In genomic region chr4:38889143-38889542, GRCh38 we compare ENCODE assay signal across 7 cellular contexts. TPM values are rescaled to one million over a fixed set of nuclear protein-coding genes. Genes with fewer than 3 reads are reported as not detected.
DNase-seq lines count a peak whose midpoint lies in the region; ATAC-seq and TF ChIP-seq lines count a peak whose summit lies in the region.

No MANE protein-coding gene starts in this region.

- DNase-seq in PC-9 (peak in 1 of 2 experiments; percentile 83), fibroblast of gingiva (ENCODE audit: low read depth) (peak; percentile 74), NCI-H2081 (lab: John Stamatoyannopoulos, UW) (no peak), neural progenitor cell (ENCODE audit: low spot score) (no peak), GOT3 (lab: John Stamatoyannopoulos, UW) (no peak)

- no peaks in the 10 kb centered on the region for H3K27me3 Mint-ChIP-seq in neural progenitor cell (ENCODE audit: insufficient read depth, low read depth)

- H3K36me3 Mint-ChIP-seq in neural progenitor cell = peaks cover 1% of the 10 kb centered on the region

- H3K9me3 Mint-ChIP-seq in neural progenitor cell = peaks cover 2% of the 10 kb centered on the region

- no peaks in the 10 kb centered on the region for H3K36me3 ChIP-seq in PC-9 (ENCODE audit: low read depth)
- peaks cover 6 to 14% (median 7%) of the 10 kb centered on the region in 3 donors for H3K36me3 ChIP-seq in skeletal muscle tissue (ENCODE audit: control insufficient read depth in 3 of 3, insufficient read depth in 3 of 3, low read length in 3 of 3)
- H3K36me3 ChIP-seq in neural progenitor cell = no peaks in the 10 kb centered on the region

- no peak overlapping the region for H2AFZ ChIP-seq in PC-9
- H2AFZ ChIP-seq in neural progenitor cell (replicated peaks) = no peak overlapping the region

- CTCF ChIA-PET in PC-9 (lab: Charles Lee) = interaction anchor here (0.6 to 0.7 kb wide), 2 partner anchors 18 to 132 kb away, joined by 5 to 8 read pairs; no protein-coding TSS in a partner anchor

- H3K4me3 ChIP-seq in PC-9 (no peak overlapping the region), skeletal muscle tissue (ENCODE audit: low read length in 3 of 3) (no peak overlapping the region), neural progenitor cell (no peak overlapping the region)

- TF ChIP-seq CTCF in PC-9 (conservative IDR thresholded peaks at IDR 0.05) = no peak
- TF ChIP-seq CTCF in neural progenitor cell (IDR thresholded peaks at IDR 0.05) = no peak

- no peaks in the 10 kb centered on the region for H3K79me2 ChIP-seq in PC-9 (ENCODE audit: low read depth)
- no peaks in the 10 kb centered on the region for H3K79me2 ChIP-seq in neural progenitor cell (ENCODE audit: low read depth)

- H3K9me3 ChIP-seq in PC-9 (ENCODE audit: insufficient read depth, low read depth) (no peaks in the 10 kb centered on the region), skeletal muscle tissue (ENCODE audit: control insufficient read depth in 3 of 3, low read length in 3 of 3) (no peaks in the 10 kb centered on the region), neural progenitor cell (ENCODE audit: low read depth) (no peaks in the 10 kb centered on the region)

- ATAC-seq in GM19351 (IDR thresholded peaks at IDR 0.05; ENCODE audit: unreplicated experiment) = peak; percentile 49

- H3K27ac ChIP-seq in PC-9 = peak overlapping the region; percentile 61
- peak overlapping the region; percentile 16 for H3K27ac ChIP-seq in skeletal muscle tissue (ENCODE audit: low read depth, low read length)
- H3K27ac ChIP-seq in neural progenitor cell = no peak overlapping the region

- intact Hi-C loops in PC-9 (cut with micrococcal nuclease; ENCODE audit: unreplicated experiment) = no loop called here

- H3K27me3 ChIP-seq in PC-9 (ENCODE audit: insufficient read depth, low read depth) = no peaks in the 10 kb centered on the region
- no peaks in the 10 kb centered on the region for H3K27me3 ChIP-seq in skeletal muscle tissue (ENCODE audit: control insufficient read depth in 3 of 3, insufficient read depth in 3 of 3, low read length in 3 of 3)
- no peaks in the 10 kb centered on the region for H3K27me3 ChIP-seq in neural progenitor cell

- H3K4me2 ChIP-seq in PC-9 (peak overlapping the region; percentile 11; the same call in 1 of the 2 replicates), neural progenitor cell (no peak overlapping the region)

- H3K4me1 ChIP-seq in PC-9 (replicated peaks; ENCODE audit: insufficient read depth) (peaks cover 24% of the 10 kb centered on the region), skeletal muscle tissue (ENCODE audit: control insufficient read depth in 3 of 3, insufficient read depth in 3 of 3, low read length in 3 of 3) (no peaks in the 10 kb centered on the region), neural progenitor cell (no peaks in the 10 kb centered on the region)

- peaks cover 9% of the 10 kb centered on the region for H3F3A ChIP-seq in PC-9 (ENCODE audit: insufficient read depth, low read depth)
- no peaks in the 10 kb centered on the region for H3F3A ChIP-seq in neural progenitor cell (ENCODE audit: low read depth)

- no TSS peak for BruUV-seq in PC-9 (replicated peaks; lab: Mats Ljungman, UMichigan)

- H4K20me1 ChIP-seq in PC-9 (ENCODE audit: insufficient read depth) = no peaks in the 10 kb centered on the region
- H4K20me1 ChIP-seq in neural progenitor cell (ENCODE audit: low read depth) = no peaks in the 10 kb centered on the region

- no peak overlapping the region for H3K9ac ChIP-seq in skeletal muscle tissue (ENCODE audit: low read depth in 1 of 3, low read length in 3 of 3)
- no peak overlapping the region for H3K9ac ChIP-seq in neural progenitor cell

- H3K4me3 Mint-ChIP-seq in neural progenitor cell = no peak overlapping the region

- POLR2A ChIA-PET in PC-9 (lab: Charles Lee; ENCODE audit: unreplicated experiment) = interaction anchor here (0.5 to 0.7 kb wide), 8 partner anchors 9 to 1427 kb away, joined by 3 to 9 read pairs (median 4); no protein-coding TSS in a partner anchor

- H3K27ac Mint-ChIP-seq in neural progenitor cell = no peak overlapping the region

- peaks cover 8% of the 10 kb centered on the region for H3K4me1 Mint-ChIP-seq in neural progenitor cell

- no peaks in the 10 kb centered on the region for H3K9me2 ChIP-seq in PC-9 (ENCODE audit: insufficient read depth)

RNA-seq across cellular contexts. Expression of gene FAM114A1, which starts 21.5 kb away (rescaled TPM):
- total RNA-seq in PC-9 (2021) = 73.7 and 80.4 TPM in 2 replicates
- total RNA-seq in skeletal muscle tissue = 57.4 TPM
- 5.1 and 7.4 TPM in 2 replicates for total RNA-seq in neural progenitor cell (ENCODE audit: low replicate concordance)

RNA-seq across cellular contexts. Expression of gene TLR6, which starts 32.5 kb away (rescaled TPM):
- 7.9 and 9.3 TPM in 2 replicates for total RNA-seq in PC-9 (2021)
- 1.0 TPM for total RNA-seq in skeletal muscle tissue
- total RNA-seq in neural progenitor cell (ENCODE audit: low replicate concordance) = 0.06 and 0.07 TPM in 2 replicates
